In genomic region chr17:57876866-57877237, GRCh38 we compare ENCODE assay signal across 16 cellular contexts. TPM values are rescaled to one million over a fixed set of nuclear protein-coding genes. Genes with fewer than 3 reads are reported as not detected.
A peak's percentile ranks its signal among the peaks of the same experiment; 100 is the strongest.
DNase-seq lines count a peak whose midpoint lies in the region; ATAC-seq and TF ChIP-seq lines count a peak whose summit lies in the region.
"Had no signal": no experiment of that assay in that cellular context is flagged by ENCODE, and none has a peak within 500 bp of the region (broad histone marks: within the 10 kb centered on the region; RNA-seq: fewer than 3 reads in every experiment).

No MANE protein-coding gene starts in this region.

- H3K27me3 ChIP-seq in A673 (replicated peaks; ENCODE audit: insufficient read depth, low read depth, low read length, poor library complexity) (no peaks in the 10 kb centered on the region), PC-3 (ENCODE audit: low read length) (no peaks in the 10 kb centered on the region), spleen (replicated peaks in 1 of 7) (peaks cover 0 to 41% (median 5%) of the 10 kb centered on the region in 7 donors)
- H3K27me3 ChIP-seq: upper lobe of left lung had no signal

- H3K4me3 ChIP-seq in A673 (ENCODE audit: low read depth, low read length, poor library complexity, severe bottlenecking) (no peak overlapping the region), PC-3 (ENCODE audit: low read length) (no peak overlapping the region), epithelial cell of esophagus (ENCODE audit: low read length) (no peak overlapping the region), spleen (no peak overlapping the region)
- H3K4me3 ChIP-seq: upper lobe of left lung had no signal

- H3K36me3 ChIP-seq in A673 (ENCODE audit: insufficient read depth, low read length, poor library complexity, severe bottlenecking) (peaks cover 10% of the 10 kb centered on the region), PC-3 (ENCODE audit: low read depth, low read length) (peaks cover 9% of the 10 kb centered on the region; the same call in 1 of the 2 replicates), spleen (peaks cover 0 to 39% (median 0%) of the 10 kb centered on the region in 6 donors)

- H3K9me2 ChIP-seq in PC-3 (replicated peaks; ENCODE audit: low read length), result no peaks in the 10 kb centered on the region

- no peaks in the 10 kb centered on the region for H3K9me3 Mint-ChIP-seq in neural crest cell
- H3K9me3 Mint-ChIP-seq: activated B cell treated with CpG ODN at 0.5 μM for 24 hours; activated naive CD8-positive, alpha-beta T cell treated with anti-CD3 and anti-CD28 coated beads, Interleukin-2, amount 10 ng/mL, durations not matched to agents 7 days and 5 days had no signal

- H3F3A ChIP-seq in PC-3 (ENCODE audit: low read length, unreplicated experiment), result peaks cover 14% of the 10 kb centered on the region

- TF ChIP-seq POLR2A in spleen (IDR thresholded peaks at IDR 0.05), result no peak

- POLR2A ChIA-PET in A673 (lab: Charles Lee; ENCODE audit: low non-redundant PET) (no interaction called here), PC-3 (lab: Charles Lee; ENCODE audit: unreplicated experiment) (interaction anchor here (0.6 kb wide), 1 partner anchor 15 kb away, joined by 3 read pairs; no protein-coding TSS in a partner anchor)

- H3K27me3 Mint-ChIP-seq in neural crest cell (ENCODE audit: low read depth), result no peaks in the 10 kb centered on the region

- H3K9me3 ChIP-seq in A673 (ENCODE audit: low read depth, low read length, poor library complexity, severe bottlenecking) (no peaks in the 10 kb centered on the region), PC-3 (ENCODE audit: low read length) (no peaks in the 10 kb centered on the region), spleen (no peaks in the 10 kb centered on the region)
- H3K9me3 ChIP-seq: neutrophil, upper lobe of left lung had no signal

- no peaks in the 10 kb centered on the region for H4K20me1 ChIP-seq in PC-3 (ENCODE audit: low read length)

- H3K4me2 ChIP-seq in PC-3 (ENCODE audit: low read length), result no peak overlapping the region

- peaks cover 8% of the 10 kb centered on the region; the same call in 1 of the 2 replicates for H3K79me2 ChIP-seq in PC-3 (ENCODE audit: low read length)

- CTCF ChIA-PET in A673 (lab: Charles Lee) (interaction anchor here (1.6 kb wide), 1 partner anchor 16 kb away, joined by 8 read pairs; no protein-coding TSS in a partner anchor), PC-3 (lab: Charles Lee) (no interaction called here)

- ATAC-seq in PC-3 (no peak), GM21717 (IDR thresholded peaks at IDR 0.05; ENCODE audit: unreplicated experiment) (no peak), GM18868 (IDR thresholded peaks at IDR 0.05; ENCODE audit: unreplicated experiment) (no peak)
- ATAC-seq: left lobe of liver had no signal

- WGBS in spleen, 5 donors, result 62 to 85% (median 70%) methylated on average over 2 of the region's 2 CpGs

- peak overlapping the region; percentile 4 for H3K4me3 Mint-ChIP-seq in neural crest cell
- H3K4me3 Mint-ChIP-seq: activated B cell treated with CpG ODN at 0.5 μM for 24 hours; activated naive CD8-positive, alpha-beta T cell treated with anti-CD3 and anti-CD28 coated beads, Interleukin-2, amount 10 ng/mL, durations not matched to agents 7 days and 5 days had no signal

- H3K27ac ChIP-seq in A673 (ENCODE audit: low read depth, low read length, poor library complexity, severe bottlenecking) (peak overlapping the region; percentile 95), PC-3 (ENCODE audit: low read length) (peak overlapping the region; percentile 60; the same call in 1 of the 2 replicates), spleen (peak overlapping the region in 1 of 8 donors; percentile 5)
- H3K27ac ChIP-seq: neutrophil had no signal

- DNase-seq in A673 (ENCODE audit: low spot score) (no peak), PC-3 (no peak), epithelial cell of esophagus (ENCODE audit: low read depth) (peak; percentile 61), neural crest cell (ENCODE audit: low read depth, low spot score) (no peak), spleen (no peak), DMS153 treated with DMSO at 0.1 percent for 48 hours (lab: John Stamatoyannopoulos, UW; ENCODE audit: unreplicated experiment) (no peak)
- DNase-seq: activated B cell treated with CpG ODN at 0.5 μM for 24 hours; activated naive CD8-positive, alpha-beta T cell treated with anti-CD3 and anti-CD28 coated beads, Interleukin-2, amount 10 ng/mL, durations not matched to agents 7 days and 5 days; DMS 273 treated with DMSO at 0.1 percent for 48 hours; NCI-H2029 treated with DMSO at 0.1 percent for 48 hours; NCI-H774; upper lobe of left lung had no signal

- TF ChIP-seq CTCF in A673 (conservative IDR thresholded peaks at IDR 0.05; ENCODE audit: low read depth, low read length) (no peak), PC-3 (conservative IDR thresholded peaks at IDR 0.05; ENCODE audit: low read depth, low read length) (no peak), epithelial cell of esophagus (IDR thresholded peaks at IDR 0.05; ENCODE audit: insufficient read depth, low read depth, low read length, missing control alignments) (no peak), neural crest cell (conservative IDR thresholded peaks at IDR 0.05) (no peak), spleen (IDR thresholded peaks at IDR 0.05 in 8 of 11, conservative IDR thresholded peaks at IDR 0.05 in 3 of 11) (no peak)

- peaks cover 81% of the 10 kb centered on the region for H3K4me1 ChIP-seq in A673 (ENCODE audit: insufficient read depth, low read length, poor library complexity, severe bottlenecking)
- H3K4me1 ChIP-seq in PC-3 (ENCODE audit: insufficient read depth, low read length), result peaks cover 79% of the 10 kb centered on the region
- peaks cover 23 to 61% (median 37%) of the 10 kb centered on the region in 6 donors for H3K4me1 ChIP-seq in spleen

- H3K4me1 Mint-ChIP-seq in neural crest cell, result peaks cover 87% of the 10 kb centered on the region

- no peak overlapping the region for H2AFZ ChIP-seq in PC-3 (ENCODE audit: low read length)

- intact Hi-C loops in A673 (cut with micrococcal nuclease; ENCODE audit: unreplicated experiment) (no loop called here), PC-3 (cut with micrococcal nuclease) (no loop called here), spleen (cut with DNase I; ENCODE audit: low total_unique reads) (no loop called here)

- H3K36me3 Mint-ChIP-seq in neural crest cell (ENCODE audit: low read depth), result peaks cover 15% of the 10 kb centered on the region
- H3K36me3 Mint-ChIP-seq: activated naive CD8-positive, alpha-beta T cell treated with anti-CD3 and anti-CD28 coated beads, Interleukin-2, amount 10 ng/mL, durations not matched to agents 7 days and 5 days had no signal

- H3K9ac ChIP-seq in PC-3 (ENCODE audit: low read length), result no peak overlapping the region

- peak overlapping the region; percentile 98 for H3K27ac Mint-ChIP-seq in neural crest cell (ENCODE audit: unreplicated experiment)
- H3K27ac Mint-ChIP-seq: activated B cell treated with CpG ODN at 0.5 μM for 24 hours had no signal

- BruUV-seq in A673 (replicated peaks; lab: Mats Ljungman, UMichigan), result no TSS peak
- BruUV-seq in PC-3 (replicated peaks; lab: Mats Ljungman, UMichigan), result no TSS peak

RNA-seq across cellular contexts. Expression of gene MRPS23, which starts 27.0 kb away (rescaled TPM):
- total RNA-seq in A673 (2021) (94.2 and 100 TPM in 2 replicates), PC-3 (2014; rRNA removed) (63.9 and 97.5 TPM in 2 replicates), neural crest cell (50.0 and 63.0 TPM in 2 replicates), spleen (10 to 100 TPM in 6 of 7 donors, 1 to 10 TPM in 1; 7.3 to 26.4 (median 22.4) TPM)
- polyA plus RNA-seq in spleen, result 10 to 100 TPM; 13.9 to 29.2 (median 28.6) TPM
